Comparison of ENCODE assay signal across 10 cellular contexts in the genomic region with DNA sequence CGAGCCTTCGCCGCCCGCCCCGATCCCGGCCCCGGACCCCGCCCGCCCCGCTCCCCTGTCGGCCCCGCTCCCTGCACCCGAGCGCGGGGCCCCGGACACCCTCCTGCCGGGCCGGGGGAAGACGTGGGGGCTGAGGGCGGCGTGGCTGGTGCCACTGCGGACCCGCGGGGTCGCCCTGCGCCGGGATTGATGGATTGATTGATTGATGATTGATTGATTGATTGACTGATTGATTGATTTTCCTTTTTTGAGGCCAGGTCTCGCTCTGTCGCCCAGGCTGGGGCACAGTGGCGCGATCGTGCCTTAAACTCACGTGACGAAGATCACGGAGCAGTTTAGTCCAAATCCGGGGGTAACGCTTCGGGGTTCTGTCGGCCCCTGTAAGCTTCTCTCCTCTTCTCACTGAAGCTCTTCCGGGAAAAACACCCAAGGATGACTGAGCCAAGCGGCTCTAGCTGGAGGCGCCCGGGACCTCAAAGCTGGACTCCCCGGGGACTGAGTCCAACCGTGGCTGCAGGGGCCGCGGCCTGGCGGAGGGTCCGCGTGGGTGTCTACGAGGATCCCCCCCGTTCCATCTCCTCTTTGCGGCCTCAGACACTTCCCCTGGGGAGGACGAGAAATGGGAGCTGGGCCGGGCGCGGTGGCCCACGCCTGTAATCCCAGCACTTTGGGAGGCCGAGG. TPM values are rescaled to one million over a fixed set of nuclear protein-coding genes. Genes with fewer than 3 reads are reported as not detected.
DNase-seq lines count a peak whose midpoint lies in the region; ATAC-seq and TF ChIP-seq lines count a peak whose summit lies in the region.
"Had no signal": no experiment of that assay in that cellular context is flagged by ENCODE, and none has a peak within 500 bp of the region (broad histone marks: within the 10 kb centered on the region; RNA-seq: fewer than 3 reads in every experiment).

No MANE protein-coding gene starts in this region.

- intact Hi-C loops in left ventricle myocardium superior (cut with micrococcal nuclease) (no loop called here), mucosa of descending colon (cut with DNase I, micrococcal nuclease) (no loop called here), upper lobe of right lung (cut with DNase I) (no loop called here)

- peaks cover 13% of the 10 kb centered on the region for H3K36me3 Mint-ChIP-seq in activated T-helper 17 cell treated with anti-CD3 and anti-CD28 coated beads, Interleukin-2, amount 50 U/mL, for 72 hours (ENCODE audit: low read depth)

- H3K27me3 Mint-ChIP-seq in activated T-helper 17 cell treated with anti-CD3 and anti-CD28 coated beads, Interleukin-2, amount 50 U/mL, for 72 hours: peaks cover 30% of the 10 kb centered on the region

- DNase-seq in cardiac muscle cell (ENCODE audit: low read depth in 1 of 2, low spot score in 1 of 2) (no peak), left ventricle myocardium superior (no peak), mucosa of descending colon (peak in 1 of 3 donors; percentile 57), upper lobe of right lung (no peak), NCI-H1930 (lab: John Stamatoyannopoulos, UW) (no peak), medulla oblongata (ENCODE audit: extremely low spot score) (no peak)
- DNase-seq: NK-92 treated with Interleukin-12 subunit alpha and Interleukin-12 subunit beta, amount 100 ng/mL, for 24 hours had no signal

- TF ChIP-seq CTCF in cardiac muscle cell (IDR thresholded peaks at IDR 0.05; ENCODE audit: low read depth, low read length) (no peak), mucosa of descending colon (IDR thresholded peaks at IDR 0.05) (no peak), upper lobe of right lung (IDR thresholded peaks at IDR 0.05) (no peak)

- H3K27ac ChIP-seq in cardiac muscle cell: no peak overlapping the region
- H3K27ac ChIP-seq in upper lobe of right lung: peak overlapping the region; percentile 55

- H3K27ac Mint-ChIP-seq in activated T-helper 17 cell treated with anti-CD3 and anti-CD28 coated beads, Interleukin-2, amount 50 U/mL, for 72 hours: peak overlapping the region; percentile 78

- peak overlapping the region; percentile 87 for H3K4me3 Mint-ChIP-seq in activated T-helper 17 cell treated with anti-CD3 and anti-CD28 coated beads, Interleukin-2, amount 50 U/mL, for 72 hours

- H3K4me1 Mint-ChIP-seq in activated T-helper 17 cell treated with anti-CD3 and anti-CD28 coated beads, Interleukin-2, amount 50 U/mL, for 72 hours: peaks cover 11% of the 10 kb centered on the region

- H3K4me3 ChIP-seq in cardiac muscle cell: peak overlapping the region; percentile 43
- H3K4me3 ChIP-seq in mucosa of descending colon: peak overlapping the region; percentile 54
- H3K4me3 ChIP-seq in upper lobe of right lung: peak overlapping the region; percentile 62

- peaks cover 73% of the 10 kb centered on the region for H3K27me3 ChIP-seq in cardiac muscle cell
- H3K27me3 ChIP-seq in upper lobe of right lung: peaks cover 8% of the 10 kb centered on the region

- H3K36me3 ChIP-seq in cardiac muscle cell (no peaks in the 10 kb centered on the region), mucosa of descending colon (ENCODE audit: low read depth) (no peaks in the 10 kb centered on the region), upper lobe of right lung (no peaks in the 10 kb centered on the region)

- no peaks in the 10 kb centered on the region for H3K9me3 Mint-ChIP-seq in activated T-helper 17 cell treated with anti-CD3 and anti-CD28 coated beads, Interleukin-2, amount 50 U/mL, for 72 hours

- H3K9me3 ChIP-seq in cardiac muscle cell (ENCODE audit: low read depth) (no peaks in the 10 kb centered on the region), mucosa of descending colon (no peaks in the 10 kb centered on the region), upper lobe of right lung (no peaks in the 10 kb centered on the region)

- no peak for ATAC-seq in left ventricle myocardium superior
- ATAC-seq in activated T-helper 17 cell treated with anti-CD3 and anti-CD28 coated beads, Interleukin-2, amount 50 U/mL, for 72 hours (replicated peaks): no peak
- peak; percentile 6 for ATAC-seq in mucosa of descending colon
- peak; percentile 3 for ATAC-seq in upper lobe of right lung
- ATAC-seq in GM18517 (IDR thresholded peaks at IDR 0.05; ENCODE audit: unreplicated experiment): no peak

- H3K4me1 ChIP-seq in cardiac muscle cell (ENCODE audit: low read depth) (no peaks in the 10 kb centered on the region), mucosa of descending colon (ENCODE audit: low read depth) (peaks cover 18% of the 10 kb centered on the region), upper lobe of right lung (peaks cover 14% of the 10 kb centered on the region)

RNA-seq across cellular contexts. Expression of a gene that starts 40.2 kb away (rescaled TPM):
- total RNA-seq in cardiac muscle cell: 0.39 and 0.92 TPM in 2 replicates
- polyA plus RNA-seq in cardiac muscle cell: not detected in 2 replicates
- not detected for total RNA-seq in left ventricle myocardium superior
- total RNA-seq in activated T-helper 17 cell treated with anti-CD3 and anti-CD28 coated beads, Interleukin-2, amount 50 U/mL, for 72 hours: not detected
- not detected for total RNA-seq in mucosa of descending colon
- not detected for total RNA-seq in upper lobe of right lung
- total RNA-seq: liver had no signal

RNA-seq across cellular contexts. Expression of a gene that starts 49.4 kb away (rescaled TPM):
- total RNA-seq in cardiac muscle cell (not detected in 2 replicates), left ventricle myocardium superior (0.79 TPM), mucosa of descending colon (under 1 TPM in 2 of 3 donors, not detected in 1; 0.41 to 0.66 TPM), upper lobe of right lung (not detected)
- not detected in 2 replicates for polyA plus RNA-seq in cardiac muscle cell
- total RNA-seq in activated T-helper 17 cell treated with anti-CD3 and anti-CD28 coated beads, Interleukin-2, amount 50 U/mL, for 72 hours: under 1 TPM; 0.06 to 0.08 TPM
- total RNA-seq: liver had no signal

RNA-seq across cellular contexts. Expression of a gene that starts 50.2 kb away (rescaled TPM):
- total RNA-seq in cardiac muscle cell: 55.4 and 67.5 TPM in 2 replicates
- polyA plus RNA-seq in cardiac muscle cell: 23.5 and 36.1 TPM in 2 replicates
- 167 TPM for total RNA-seq in left ventricle myocardium superior
- 10 to 100 TPM; 71.4 to 87.2 TPM for total RNA-seq in activated T-helper 17 cell treated with anti-CD3 and anti-CD28 coated beads, Interleukin-2, amount 50 U/mL, for 72 hours
- total RNA-seq in mucosa of descending colon: 100 to 1,000 TPM; 257 to 470 (median 292) TPM
- total RNA-seq in upper lobe of right lung: 185 TPM

Comparison
In these comparisons a context has a peak if more than half of its experiments do, and no peak if none do; other contexts are left out.
1. ATAC-seq: peak in mucosa of descending colon (single experiment) and upper lobe of right lung (single experiment); none in left ventricle myocardium superior (single experiment), activated T-helper 17 cell treated with anti-CD3 and anti-CD28 coated beads, Interleukin-2, amount 50 U/mL, for 72 hours (single experiment) and GM18517 (single experiment).
2. Peak in every context shown above with its lines, with median percentiles within 50 percentile points of each other: H3K4me3 ChIP-seq.